In genomic region chr3:49415931-49416601, GRCh38 we compare ENCODE assay signal across 1 cellular context.
TF ChIP-seq lines count a peak whose summit lies in the region.

No MANE protein-coding gene starts in this region.

TF ChIP-seq in SK-N-SH, 30 proteins besides CTCF, POLR2A, EP300 and RAD21 (continued from another document):
- no peak for TF ChIP-seq EZH2phosphoT487 (IDR thresholded peaks at IDR 0.05; ENCODE audit: borderline replicate concordance, low read depth)
- no peak for TF ChIP-seq GATA2 (CRISPR knock-in tag; IDR thresholded peaks at IDR 0.05)
- no peak for TF ChIP-seq FOXJ3 (CRISPR knock-in tag; IDR thresholded peaks at IDR 0.05)
- TF ChIP-seq ZBTB33 (IDR thresholded peaks at IDR 0.05; ENCODE audit: borderline replicate concordance, low read depth): no peak
- no peak for TF ChIP-seq USF1 (IDR thresholded peaks at IDR 0.05; ENCODE audit: borderline replicate concordance, low read depth)
TF ChIP-seq in SK-N-SH: peak in this region for 0.
